ENCODE assay signal across 8 cellular contexts in genomic region chr12:6603095-6603567, GRCh38. TPM values are rescaled to one million over a fixed set of nuclear protein-coding genes. Genes with fewer than 3 reads are reported as not detected.
DNase-seq lines count a peak whose midpoint lies in the region; ATAC-seq, FAIRE-seq and TF ChIP-seq lines count a peak whose summit lies in the region.

No MANE protein-coding gene starts in this region.

- ATAC-seq in thoracic aorta (ENCODE audit: insufficient number of reproducible peaks, low FRiP score, low read depth) (no peak), HG02840 (IDR thresholded peaks at IDR 0.05; ENCODE audit: low FRiP score, unreplicated experiment) (no peak), HG02938 (IDR thresholded peaks at IDR 0.05; ENCODE audit: unreplicated experiment) (no peak)

- H3K9me3 ChIP-seq in ascending aorta (no peaks in the 10 kb centered on the region), kidney (ENCODE audit: control insufficient read depth in 1 of 2, low read length in 2 of 2) (no peaks in the 10 kb centered on the region), thoracic aorta (no peaks in the 10 kb centered on the region)

- H3K36me3 ChIP-seq in ascending aorta: peaks cover 43 to 48% of the 10 kb centered on the region in 2 donors
- peaks cover 34 to 42% of the 10 kb centered on the region in 2 donors for H3K36me3 ChIP-seq in kidney (ENCODE audit: control insufficient read depth in 1 of 2, insufficient read depth in 2 of 2, low read length in 2 of 2)
- peaks cover 41% of the 10 kb centered on the region for H3K36me3 ChIP-seq in thoracic aorta

- FAIRE-seq in kidney (lab: Jason Lieb, UNC): no peak

- H3K4me3 ChIP-seq in ascending aorta (peak overlapping the region; percentile 21 to 95), kidney (ENCODE audit: low read length in 2 of 2) (no peak overlapping the region), thoracic aorta (peak overlapping the region; percentile 92)

- DNase-seq in COLO829 (ENCODE audit: low spot score) (peak; percentile 44), NCI-H2171 treated with DMSO at 0.1 percent for 48 hours (lab: John Stamatoyannopoulos, UW) (peak; percentile 100), ascending aorta (ENCODE audit: low spot score in 2 of 2) (no peak), kidney (peak; percentile 80), thoracic aorta (ENCODE audit: low spot score) (peak; percentile 21), NCI-H128 (lab: John Stamatoyannopoulos, UW; ENCODE audit: unreplicated experiment) (no peak)

- H3K4me1 ChIP-seq in ascending aorta: peaks cover 23 to 36% of the 10 kb centered on the region in 2 donors
- peaks cover 15 to 23% of the 10 kb centered on the region in 2 donors for H3K4me1 ChIP-seq in kidney (ENCODE audit: control insufficient read depth in 1 of 2, insufficient read depth in 1 of 2, low read depth in 1 of 2, low read length in 2 of 2)
- peaks cover 28 to 38% of the 10 kb centered on the region in 2 donors for H3K4me1 ChIP-seq in thoracic aorta (ENCODE audit: control insufficient read depth in 1 of 2, low read depth in 2 of 2)

- H3K27ac ChIP-seq in ascending aorta: peak overlapping the region; percentile 61 to 99
- peak overlapping the region in 1 of 2 donors; percentile 19 for H3K27ac ChIP-seq in kidney (ENCODE audit: low read depth in 2 of 2, low read length in 2 of 2)
- peak overlapping the region; percentile 51 to 93 for H3K27ac ChIP-seq in thoracic aorta

- intact Hi-C loops in ascending aorta (cut with DNase I) (no loop called here), kidney (cut with DNase I) (no loop called here)

- H3K9ac ChIP-seq in kidney (ENCODE audit: low read length in 2 of 2): no peak overlapping the region

- H3K27me3 ChIP-seq in ascending aorta (no peaks in the 10 kb centered on the region), thoracic aorta (replicated peaks; ENCODE audit: insufficient read depth) (no peaks in the 10 kb centered on the region)

- TF ChIP-seq CTCF in ascending aorta (IDR thresholded peaks at IDR 0.05): no peak
- TF ChIP-seq CTCF in kidney (IDR thresholded peaks at IDR 0.05; ENCODE audit: borderline replicate concordance, extremely low read depth, insufficient read depth): no peak
- TF ChIP-seq CTCF in thoracic aorta (IDR thresholded peaks at IDR 0.05): no peak

RNA-seq across cellular contexts. Expression of gene CHD4, which starts 4.0 kb away (rescaled TPM):
- total RNA-seq in ascending aorta (185 TPM), kidney (224 TPM), thoracic aorta (100 to 1,000 TPM; 193 to 205 TPM)
- polyA plus RNA-seq in kidney (ENCODE audit: insufficient read depth, low read depth, low replicate concordance): 109 TPM

RNA-seq across cellular contexts. Expression of gene LPAR5, which starts 32.6 kb away (rescaled TPM):
- total RNA-seq in ascending aorta: 0.21 TPM
- 4.9 TPM for total RNA-seq in kidney
- 0.97 TPM for polyA plus RNA-seq in kidney (ENCODE audit: insufficient read depth, low read depth, low replicate concordance)
- total RNA-seq in thoracic aorta: 1 to 10 TPM; 4.8 to 6.8 TPM

RNA-seq across cellular contexts. Expression of gene NOP2, which starts 35.0 kb away (rescaled TPM):
- total RNA-seq in ascending aorta (77.4 TPM), kidney (29.7 TPM), thoracic aorta (10 to 100 TPM; 41.2 to 83.0 TPM)
- 12.2 TPM for polyA plus RNA-seq in kidney (ENCODE audit: insufficient read depth, low read depth, low replicate concordance)

RNA-seq across cellular contexts. Expression of gene ACRBP, which starts 44.1 kb away (rescaled TPM):
- total RNA-seq in ascending aorta: 10.6 TPM
- 3.4 TPM for total RNA-seq in kidney
- 2.1 TPM for polyA plus RNA-seq in kidney (ENCODE audit: insufficient read depth, low read depth, low replicate concordance)
- 1 to 10 TPM; 5.1 to 9.1 TPM for total RNA-seq in thoracic aorta

RNA-seq across cellular contexts. Expression of gene IFFO1, which starts 47.3 kb away (rescaled TPM):
- total RNA-seq in ascending aorta (35.0 TPM), kidney (21.5 TPM), thoracic aorta (10 to 100 TPM; 36.2 to 68.6 TPM)
- 11.5 TPM for polyA plus RNA-seq in kidney (ENCODE audit: insufficient read depth, low read depth, low replicate concordance)

Comparison
In these comparisons a context has a peak if more than half of its experiments do, and no peak if none do; other contexts are left out.
1. DNase-seq: peak in COLO829 (single experiment), NCI-H2171 treated with DMSO at 0.1 percent for 48 hours (single experiment), kidney (single experiment) and thoracic aorta (single experiment); none in ascending aorta (0 of 2) and NCI-H128 (single experiment).
2. H3K4me3 ChIP-seq: peak in ascending aorta (2 of 2) and thoracic aorta (single experiment); none in kidney (0 of 2).